ENCODE assay signal across 9 cellular contexts in genomic region chr12:57456145-57456700, GRCh38. TPM values are rescaled to one million over a fixed set of nuclear protein-coding genes. Genes with fewer than 3 reads are reported as not detected.
DNase-seq lines count a peak whose midpoint lies in the region; ATAC-seq and TF ChIP-seq lines count a peak whose summit lies in the region.
"Had no signal": no experiment of that assay in that cellular context is flagged by ENCODE, and none has a peak within 500 bp of the region (broad histone marks: within the 10 kb centered on the region; RNA-seq: fewer than 3 reads in every experiment).

No MANE protein-coding gene starts in this region.

- no peaks in the 10 kb centered on the region for H3K9me3 Mint-ChIP-seq in CD4-positive, alpha-beta T cell
- no peaks in the 10 kb centered on the region for H3K9me3 Mint-ChIP-seq in activated B cell treated with CpG ODN at 0.5 μM for 24 hours

- H3K9me3 ChIP-seq in CD4-positive, alpha-beta T cell (ENCODE audit: control insufficient read depth, low read length): no peaks in the 10 kb centered on the region
- H3K9me3 ChIP-seq in esophagus muscularis mucosa: no peaks in the 10 kb centered on the region
- H3K9me3 ChIP-seq in prostate gland: no peaks in the 10 kb centered on the region
- no peaks in the 10 kb centered on the region for H3K9me3 ChIP-seq in tibial artery

- no peak overlapping the region for H3K4me3 ChIP-seq in NB4 (ENCODE audit: low read depth, low read length)
- no peak overlapping the region for H3K4me3 ChIP-seq in esophagus muscularis mucosa
- no peak overlapping the region for H3K4me3 ChIP-seq in prostate gland
- no peak overlapping the region for H3K4me3 ChIP-seq in tibial artery
- H3K4me3 ChIP-seq: skin epidermis had no signal

- ATAC-seq in CD4-positive, alpha-beta T cell (ENCODE audit: poor library complexity): no peak
- peak; percentile 34 for ATAC-seq in GM18498 (IDR thresholded peaks at IDR 0.05; ENCODE audit: unreplicated experiment)
- peak; percentile 35 for ATAC-seq in activated B cell treated with CpG ODN at 0.5 μM for 24 hours (ENCODE audit: low read depth)

- TF ChIP-seq POLR2A in NB4 (IDR thresholded peaks at IDR 0.05; ENCODE audit: extremely low read depth, insufficient read length) (no peak), esophagus muscularis mucosa (IDR thresholded peaks at IDR 0.05; ENCODE audit: low read depth) (no peak), prostate gland (IDR thresholded peaks at IDR 0.05) (no peak)

- peak in 4 of 10 experiments; percentile 28 to 42 (median 36) for DNase-seq in CD4-positive, alpha-beta T cell
- DNase-seq in NB4 (ENCODE audit: low read depth): peak; percentile 72
- peak; percentile 36 for DNase-seq in activated B cell treated with CpG ODN at 0.5 μM for 24 hours
- DNase-seq in esophagus muscularis mucosa (ENCODE audit: extremely low spot score): no peak
- peak; percentile 25 for DNase-seq in prostate gland (ENCODE audit: low spot score)
- no peak for DNase-seq in tibial artery
- no peak for DNase-seq in globus pallidus (ENCODE audit: low spot score)

- H3K4me1 Mint-ChIP-seq in CD4-positive, alpha-beta T cell (ENCODE audit: low read depth): peaks cover 34% of the 10 kb centered on the region
- H3K4me1 Mint-ChIP-seq in activated B cell treated with CpG ODN at 0.5 μM for 24 hours: peaks cover 39% of the 10 kb centered on the region

- no peak for TF ChIP-seq EP300 in esophagus muscularis mucosa (IDR thresholded peaks at IDR 0.05)

- TF ChIP-seq CTCF in CD4-positive, alpha-beta T cell (IDR thresholded peaks at IDR 0.05): peak; percentile 56
- TF ChIP-seq CTCF in NB4 (IDR thresholded peaks at IDR 0.05; ENCODE audit: low read depth, low read length): peak; percentile 82
- no peak for TF ChIP-seq CTCF in activated B cell treated with CpG ODN at 0.5 μM for 24 hours (IDR thresholded peaks at IDR 0.05)
- TF ChIP-seq CTCF in esophagus muscularis mucosa (IDR thresholded peaks at IDR 0.05): peak in 2 of 3 experiments; percentile 22 to 45
- TF ChIP-seq CTCF in prostate gland (IDR thresholded peaks at IDR 0.05): peak; percentile 25 to 53 (median 44)
- TF ChIP-seq CTCF in tibial artery (IDR thresholded peaks at IDR 0.05): peak in 1 of 2 experiments; percentile 18

- peaks cover 8% of the 10 kb centered on the region for H3K36me3 Mint-ChIP-seq in CD4-positive, alpha-beta T cell (ENCODE audit: low read depth)
- peaks cover 8% of the 10 kb centered on the region for H3K36me3 Mint-ChIP-seq in activated B cell treated with CpG ODN at 0.5 μM for 24 hours (ENCODE audit: low read depth)

- POLR2A ChIA-PET in CD4-positive, alpha-beta T cell (lab: Charles Lee): interaction anchor here (1.1 kb wide), 1 partner anchor 21 kb away, joined by 3 read pairs; no protein-coding TSS in a partner anchor
- POLR2A ChIA-PET in activated B cell treated with CpG ODN at 0.5 μM for 24 hours (lab: Charles Lee): interaction anchor here (0.6 to 0.8 kb wide), 2 partner anchors 26 to 344 kb away, joined by 3 read pairs; no protein-coding TSS in a partner anchor

- no peak overlapping the region for H3K27ac Mint-ChIP-seq in CD4-positive, alpha-beta T cell
- H3K27ac Mint-ChIP-seq in activated B cell treated with CpG ODN at 0.5 μM for 24 hours: peak overlapping the region; percentile 57

- CTCF ChIA-PET in CD4-positive, alpha-beta T cell (lab: Charles Lee): interaction anchor here (0.7 to 1.3 kb wide), 5 partner anchors 9 to 177 kb away, joined by 3 to 5 read pairs (median 3); partner anchors contain the start of gene B4GALNT1
- CTCF ChIA-PET in activated B cell treated with CpG ODN at 0.5 μM for 24 hours (lab: Charles Lee): interaction anchor here (0.8 to 5.4 kb wide), 12 partner anchors 10 to 214 kb away, joined by 3 to 67 read pairs (median 3); partner anchors contain the start of gene INHBC

- H3K27me3 ChIP-seq in CD4-positive, alpha-beta T cell (ENCODE audit: control insufficient read depth, insufficient read depth, low read length): peaks cover 10% of the 10 kb centered on the region
- H3K27me3 ChIP-seq in esophagus muscularis mucosa (peaks cover 0 to 24% (median 2%) of the 10 kb centered on the region in 4 donors), prostate gland (replicated peaks; ENCODE audit: insufficient read depth) (no peaks in the 10 kb centered on the region), tibial artery (peaks cover 0 to 3% of the 10 kb centered on the region in 2 donors)

- 23% methylated on average over 6 of the region's 15 CpGs for WGBS in esophagus muscularis mucosa
- WGBS in prostate gland: 38% methylated on average over 15 of the region's 15 CpGs

- peak overlapping the region; percentile 49 for H3K4me3 Mint-ChIP-seq in CD4-positive, alpha-beta T cell
- H3K4me3 Mint-ChIP-seq in activated B cell treated with CpG ODN at 0.5 μM for 24 hours: peak overlapping the region; percentile 76

- intact Hi-C loops in CD4-positive, alpha-beta T cell (cut with DNase I, micrococcal nuclease): loop anchor here (2.0 to 10.0 kb wide), 2 partner anchors 27 to 191 kb away; no protein-coding TSS in a partner anchor
- intact Hi-C loops in activated B cell treated with CpG ODN at 0.5 μM for 24 hours (cut with micrococcal nuclease) (loop anchor here (1.0 to 10.0 kb wide), 3 partner anchors 193 to 331 kb away; partner anchors contain the start of gene LRP1), esophagus muscularis mucosa (cut with DNase I) (no loop called here), prostate gland (cut with DNase I) (no loop called here), tibial artery (cut with DNase I; ENCODE audit: low total_unique reads) (no loop called here)

- peaks cover 14% of the 10 kb centered on the region for H3K27me3 Mint-ChIP-seq in CD4-positive, alpha-beta T cell
- no peaks in the 10 kb centered on the region for H3K27me3 Mint-ChIP-seq in activated B cell treated with CpG ODN at 0.5 μM for 24 hours

- H3K4me1 ChIP-seq in esophagus muscularis mucosa (peaks cover 33 to 41% (median 39%) of the 10 kb centered on the region in 4 donors), prostate gland (replicated peaks) (peaks cover 9% of the 10 kb centered on the region), tibial artery (peaks cover 0 to 38% (median 32%) of the 10 kb centered on the region in 4 donors)

- H3K36me3 ChIP-seq in esophagus muscularis mucosa (no peaks in the 10 kb centered on the region), prostate gland (no peaks in the 10 kb centered on the region), tibial artery (no peaks in the 10 kb centered on the region)

- no peak overlapping the region for H3K27ac ChIP-seq in CD4-positive, alpha-beta T cell (ENCODE audit: low read depth, low read length)
- H3K27ac ChIP-seq in esophagus muscularis mucosa (replicated peaks in 1 of 4): no peak overlapping the region
- no peak overlapping the region for H3K27ac ChIP-seq in prostate gland
- no peak overlapping the region for H3K27ac ChIP-seq in tibial artery

RNA-seq across cellular contexts. Expression of gene INHBE, which starts 1.1 kb away (rescaled TPM):
- total RNA-seq in CD4-positive, alpha-beta T cell: not detected
- total RNA-seq in activated B cell treated with CpG ODN at 0.5 μM for 24 hours (0.07 and 0.29 TPM in 2 replicates), esophagus muscularis mucosa (not detected), prostate gland (not detected)

RNA-seq across cellular contexts. Expression of gene GLI1, which starts 3.4 kb away (rescaled TPM):
- total RNA-seq in CD4-positive, alpha-beta T cell: under 1 TPM; 0.31 to 0.85 TPM
- 0.51 and 1.3 TPM in 2 replicates for total RNA-seq in activated B cell treated with CpG ODN at 0.5 μM for 24 hours
- total RNA-seq in esophagus muscularis mucosa: under 1 TPM in 3 of 4 donors, not detected in 1; 0.17 to 0.98 (median 0.84) TPM
- 10 to 100 TPM in 1 of 2 donors, 1 to 10 TPM in 1; 1.7 to 11.5 TPM for total RNA-seq in prostate gland

RNA-seq across cellular contexts. Expression of gene INHBC, which starts 21.6 kb away (rescaled TPM):
- total RNA-seq in CD4-positive, alpha-beta T cell: under 1 TPM; 0.20 to 0.33 TPM
- total RNA-seq in activated B cell treated with CpG ODN at 0.5 μM for 24 hours: 0.10 TPM in 1 of 2 replicates, not detected in the other
- total RNA-seq in esophagus muscularis mucosa: not detected
- total RNA-seq in prostate gland: under 1 TPM; 0.46 to 0.57 TPM

RNA-seq across cellular contexts. Expression of gene ARHGAP9, which starts 23.4 kb away (rescaled TPM):
- 100 to 1,000 TPM; 354 to 370 TPM for total RNA-seq in CD4-positive, alpha-beta T cell
- total RNA-seq in activated B cell treated with CpG ODN at 0.5 μM for 24 hours (98.8 and 104 TPM in 2 replicates), esophagus muscularis mucosa (10 to 100 TPM in 2 of 4 donors, 1 to 10 TPM in 2; 6.0 to 12.9 (median 8.8) TPM), prostate gland (10 to 100 TPM in 1 of 2 donors, 1 to 10 TPM in 1; 3.5 to 13.6 TPM)

RNA-seq across cellular contexts. Expression of gene R3HDM2, which starts 25.4 kb away (rescaled TPM):
- 100 to 1,000 TPM; 106 to 115 TPM for total RNA-seq in CD4-positive, alpha-beta T cell
- 74.2 and 75.6 TPM in 2 replicates for total RNA-seq in activated B cell treated with CpG ODN at 0.5 μM for 24 hours
- 10 to 100 TPM; 30.3 to 41.5 (median 35.1) TPM for total RNA-seq in esophagus muscularis mucosa
- 10 to 100 TPM; 38.7 to 80.9 TPM for total RNA-seq in prostate gland

Comparison
In these comparisons a context has a peak if more than half of its experiments do, and no peak if none do; other contexts are left out.
1. DNase-seq: peak in NB4 (single experiment), activated B cell treated with CpG ODN at 0.5 μM for 24 hours (single experiment) and prostate gland (single experiment); none in esophagus muscularis mucosa (single experiment), tibial artery (0 of 2) and globus pallidus (single experiment).
2. intact Hi-C loops: an anchor here in CD4-positive, alpha-beta T cell (2.0 to 10.0 kb wide) and activated B cell treated with CpG ODN at 0.5 μM for 24 hours (1.0 to 10.0 kb wide); none called in esophagus muscularis mucosa, prostate gland and tibial artery.